Comparison of ENCODE assay signal across 1 cellular context in genomic region chr3:129005526-129006303, GRCh38.
TF ChIP-seq lines count a peak whose summit lies in the region.

No MANE protein-coding gene starts in this region.

TF ChIP-seq in HepG2, 621 proteins besides CTCF, POLR2A, EP300 and RAD21 (continued from another document):
- TF ChIP-seq PRDM10 (CRISPR knock-in tag; IDR thresholded peaks at IDR 0.05; ENCODE audit: low read depth) (peak; percentile 83; the same call in 1 of the 2 replicates), ELF4 (CRISPR knock-in tag; IDR thresholded peaks at IDR 0.05; ENCODE audit: borderline replicate concordance) (0 out of 2 replicates have a peak, but pooled peaks have one; percentile 42), ZNF687 (CRISPR knock-in tag; IDR thresholded peaks at IDR 0.05) (peak; percentile 63), MAX (IDR thresholded peaks at IDR 0.05) (peak; percentile 73), HNF4A (CRISPR knock-in tag; IDR thresholded peaks at IDR 0.05) (peak; percentile 47), ZNF713 (CRISPR knock-in tag; IDR thresholded peaks at IDR 0.05) (no peak), ATF2 (CRISPR knock-in tag; IDR thresholded peaks at IDR 0.05) (no peak), SOX13 (IDR thresholded peaks at IDR 0.05) (no peak), SOX13 (CRISPR knock-in tag; conservative IDR thresholded peaks at IDR 0.05 in 1 of 2, IDR thresholded peaks at IDR 0.05 in 1 of 2) (peak in 1 of 2 experiments; percentile 15; a peak in 1 of 4 replicates), ZBTB1 (CRISPR knock-in tag; IDR thresholded peaks at IDR 0.05; ENCODE audit: borderline replicate concordance) (no peak), ZFX (CRISPR knock-in tag; IDR thresholded peaks at IDR 0.05; ENCODE audit: low read depth) (peak; percentile 71), FOXA1 (IDR thresholded peaks at IDR 0.05) (no peak), FOXA1 (CRISPR knock-in tag; IDR thresholded peaks at IDR 0.05) (peak; percentile 68), IKZF5 (CRISPR knock-in tag; IDR thresholded peaks at IDR 0.05) (0 out of 2 replicates have a peak, but pooled peaks have one; percentile 61), PPARG (CRISPR knock-in tag; conservative IDR thresholded peaks at IDR 0.05) (0 out of 2 replicates have a peak, but pooled peaks have one; percentile 29), THRA (CRISPR knock-in tag; IDR thresholded peaks at IDR 0.05; ENCODE audit: borderline replicate concordance) (0 out of 2 replicates have a peak, but pooled peaks have one; percentile 18), ELF3 (CRISPR knock-in tag; IDR thresholded peaks at IDR 0.05) (peak; percentile 85), RERE (CRISPR knock-in tag; IDR thresholded peaks at IDR 0.05; ENCODE audit: low read depth) (0 out of 2 replicates have a peak, but pooled peaks have one; percentile 23), KDM3A (CRISPR knock-in tag; IDR thresholded peaks at IDR 0.05; ENCODE audit: low read depth) (0 out of 2 replicates have a peak, but pooled peaks have one; percentile 41), ZUFSP (CRISPR knock-in tag; IDR thresholded peaks at IDR 0.05; ENCODE audit: borderline replicate concordance) (no peak), FOXA3 (CRISPR knock-in tag; IDR thresholded peaks at IDR 0.05) (peak; percentile 56), KLF13 (CRISPR knock-in tag; IDR thresholded peaks at IDR 0.05) (no peak), THAP11 (CRISPR knock-in tag; IDR thresholded peaks at IDR 0.05) (0 out of 2 replicates have a peak, but pooled peaks have one; percentile 14), MTF1 (CRISPR knock-in tag; IDR thresholded peaks at IDR 0.05) (no peak), GABPB1 (CRISPR knock-in tag; IDR thresholded peaks at IDR 0.05) (peak; percentile 71), SAP130 (CRISPR knock-in tag; IDR thresholded peaks at IDR 0.05; ENCODE audit: low read depth) (peak; percentile 57; the same call in 1 of the 2 replicates), SALL1 (CRISPR knock-in tag; IDR thresholded peaks at IDR 0.05) (peak; percentile 63), ETV5 (CRISPR knock-in tag; IDR thresholded peaks at IDR 0.05; ENCODE audit: borderline replicate concordance) (peak; percentile 91), ZNF629 (CRISPR knock-in tag; conservative IDR thresholded peaks at IDR 0.05) (peak; percentile 73)
